Comparison of ENCODE assay signal across 3 cellular contexts in genomic region chr6:161132384-161132783, GRCh38.
A peak's percentile ranks its signal among the peaks of the same experiment; 100 is the strongest.
TF ChIP-seq lines count a peak whose summit lies in the region.

No MANE protein-coding gene starts in this region.

TF ChIP-seq in HCT116, 20 proteins besides CTCF, POLR2A, EP300 and RAD21:
- TF ChIP-seq POLR2AphosphoS5 (IDR thresholded peaks at IDR 0.05; ENCODE audit: low read depth, low read length) = 0 out of 2 replicates have a peak, but pooled peaks have one; percentile 12
- TF ChIP-seq ATF3 (IDR thresholded peaks at IDR 0.05) = no peak

TF ChIP-seq in K562, 482 proteins besides CTCF, POLR2A, EP300 and RAD21:
- TF ChIP-seq ZBTB49 (CRISPR knock-in tag; IDR thresholded peaks at IDR 0.05; ENCODE audit: borderline replicate concordance) (0 out of 2 replicates have a peak, but pooled peaks have one; percentile 28), CBFA2T2 (conservative IDR thresholded peaks at IDR 0.05) (no peak), CBFB (CRISPR knock-in tag; IDR thresholded peaks at IDR 0.05) (0 out of 2 replicates have a peak, but pooled peaks have one; percentile 30), SREBF2 (CRISPR knock-in tag; IDR thresholded peaks at IDR 0.05) (0 out of 2 replicates have a peak, but pooled peaks have one; percentile 15), BDP1 (IDR thresholded peaks at IDR 0.05; ENCODE audit: insufficient read depth, insufficient read length) (no peak), SAFB2 (IDR thresholded peaks at IDR 0.05; ENCODE audit: borderline replicate concordance, low read depth, low read length, severe bottlenecking) (no peak), ZNF175 (CRISPR knock-in tag; IDR thresholded peaks at IDR 0.05; ENCODE audit: low read depth) (no peak), ZNF197 (CRISPR knock-in tag; IDR thresholded peaks at IDR 0.05; ENCODE audit: low read depth) (no peak), MYBL2 (IDR thresholded peaks at IDR 0.05; ENCODE audit: low read depth) (no peak), MYBL2 (CRISPR knock-in tag; IDR thresholded peaks at IDR 0.05; ENCODE audit: borderline replicate concordance) (no peak), ZBTB26 (CRISPR knock-in tag; IDR thresholded peaks at IDR 0.05) (no peak), NR0B1 (IDR thresholded peaks at IDR 0.05; ENCODE audit: partially characterized antibody) (no peak), NCOA6 (IDR thresholded peaks at IDR 0.05) (no peak), FOXM1 (IDR thresholded peaks at IDR 0.05; ENCODE audit: low read depth) (no peak), FOXM1 (CRISPR knock-in tag; IDR thresholded peaks at IDR 0.05; ENCODE audit: low read depth) (no peak), POLR2B (IDR thresholded peaks at IDR 0.05; ENCODE audit: low read depth, partially characterized antibody) (peak; percentile 33), CEBPZ (IDR thresholded peaks at IDR 0.05; ENCODE audit: borderline replicate concordance, low read depth, low read length) (no peak), SETDB1 (IDR thresholded peaks at IDR 0.05; ENCODE audit: low read length) (peak; percentile 56)

TF ChIP-seq in neural cell, 6 proteins besides CTCF, POLR2A, EP300 and RAD21:
- TF ChIP-seq REST (IDR thresholded peaks at IDR 0.05; ENCODE audit: borderline replicate concordance) (no peak), MXI1 (conservative IDR thresholded peaks at IDR 0.05; ENCODE audit: poor library complexity, severe bottlenecking) (no peak), SMC3 (conservative IDR thresholded peaks at IDR 0.05; ENCODE audit: poor library complexity) (no peak), POLR2AphosphoS5 (IDR thresholded peaks at IDR 0.05) (peak; percentile 29), TAF1 (IDR thresholded peaks at IDR 0.05; ENCODE audit: low read depth) (no peak)
